In the genomic region with DNA sequence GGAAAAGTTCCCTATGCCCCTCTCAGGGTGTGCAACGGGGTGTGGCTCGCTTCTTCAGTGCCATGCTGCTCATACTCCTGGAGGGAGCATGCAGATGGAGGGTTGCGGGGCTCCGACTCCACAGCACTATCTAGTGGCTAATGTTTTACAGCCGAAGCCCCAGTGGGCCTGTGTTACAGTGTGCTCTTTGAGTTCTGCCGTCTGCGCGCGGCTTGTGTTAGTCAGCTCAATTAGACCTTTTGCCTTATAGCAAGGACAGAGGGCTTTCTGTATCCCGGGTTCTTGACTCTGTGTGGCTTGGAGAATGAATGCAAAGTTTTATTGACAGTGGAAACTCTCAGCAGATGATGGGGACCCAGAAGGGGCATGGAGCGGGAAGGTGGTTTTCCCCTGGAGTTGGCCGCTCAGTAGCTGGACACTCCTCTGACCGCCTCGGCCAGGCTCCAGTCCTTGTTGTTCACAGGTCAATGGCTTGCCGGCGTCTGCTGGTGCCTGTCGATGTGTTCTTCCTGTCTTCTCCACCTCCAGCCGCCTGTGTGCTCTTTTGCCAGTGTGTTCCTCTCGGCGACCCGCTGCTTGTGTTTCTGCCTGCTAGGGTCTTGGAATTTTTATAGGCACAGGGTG, we compare ENCODE assay signal across 9 cellular contexts.
DNase-seq lines count a peak whose midpoint lies in the region; ATAC-seq, FAIRE-seq and TF ChIP-seq lines count a peak whose summit lies in the region.
"Had no signal": no experiment of that assay in that cellular context is flagged by ENCODE, and none has a peak within 500 bp of the region (broad histone marks: within the 10 kb centered on the region; RNA-seq: fewer than 3 reads in every experiment).

No MANE protein-coding gene starts in this region.

- 60% methylated on average over 21 of the region's 21 CpGs for WGBS in HUES64
- 17% methylated on average over 3 of the region's 21 CpGs for WGBS in HepG2 (ENCODE audit: low lambda C conversion rate)

- CTCF ChIA-PET in HepG2 (lab: Yijun Ruan, JAX; ENCODE audit: low intra/inter-chr PET ratio, low total read pairs), result interaction anchor here (0.8 kb wide), 1 partner anchor 149 kb away, joined by 4 read pairs; no protein-coding TSS in a partner anchor

- H3K36me3 ChIP-seq in HUES64 (ENCODE audit: insufficient read depth, low read length), result no peaks in the 10 kb centered on the region
- H3K36me3 ChIP-seq in brain microvascular endothelial cell (replicated peaks), result no peaks in the 10 kb centered on the region
- no peaks in the 10 kb centered on the region for H3K36me3 ChIP-seq in HepG2 (replicated peaks in 1 of 2; ENCODE audit: control insufficient read depth in 1 of 2, insufficient read depth in 2 of 2, low read length in 2 of 2)

- no peak overlapping the region for H2AFZ ChIP-seq in HepG2 (ENCODE audit: low read length)

- POLR2A ChIA-PET in HepG2 (lab: Yijun Ruan, JAX), result no interaction called here

- H3K9ac ChIP-seq in HUES64 (ENCODE audit: low read depth, low read length) (peak overlapping the region; percentile 49; the same call in 1 of the 2 replicates), HepG2 (ENCODE audit: insufficient read depth, low read depth, low read length) (no peak overlapping the region)

- TF ChIP-seq EP300 in HepG2 (IDR thresholded peaks at IDR 0.05; ENCODE audit: low read depth in 2 of 2, low read length in 2 of 2) (no peak), HepG2 (CRISPR knock-in tag; IDR thresholded peaks at IDR 0.05; ENCODE audit: borderline replicate concordance) (no peak)

- no peaks in the 10 kb centered on the region for H3K79me2 ChIP-seq in HepG2 (ENCODE audit: insufficient read depth, low read length)

- intact Hi-C loops in HepG2 (cut with micrococcal nuclease; ENCODE audit: unreplicated experiment), result loop anchor here (2.0 kb wide), 3 partner anchors 143 to 453 kb away; no protein-coding TSS in a partner anchor

- H3K4me2 ChIP-seq in HepG2 (ENCODE audit: low read depth, low read length), result peak overlapping the region; percentile 69

- H3K27me3 ChIP-seq in HUES64 (ENCODE audit: insufficient read depth, low read length) (no peaks in the 10 kb centered on the region), brain microvascular endothelial cell (replicated peaks) (no peaks in the 10 kb centered on the region), HepG2 (ENCODE audit: control insufficient read depth in 1 of 2, insufficient read depth in 2 of 2, low read length in 2 of 2) (no peaks in the 10 kb centered on the region; a peak in 1 of 5 replicates)

- ATAC-seq in HepG2, result peak; percentile 99
- ATAC-seq in GM21528 (IDR thresholded peaks at IDR 0.05; ENCODE audit: low FRiP score, unreplicated experiment), result no peak

- TF ChIP-seq CTCF in brain microvascular endothelial cell (IDR thresholded peaks at IDR 0.05; ENCODE audit: low read depth, low read length, missing control alignments) (peak; percentile 82), HepG2 (CRISPR knock-in tag; IDR thresholded peaks at IDR 0.05) (peak; percentile 87)

- peak; percentile 4 for DNase-seq in Daoy (ENCODE audit: low read depth)
- no peak for DNase-seq in brain microvascular endothelial cell
- DNase-seq in HepG2 (ENCODE audit: low spot score), result peak; percentile 63
- no peak for DNase-seq in HPDE6-E6E7 (ENCODE audit: extremely low spot score)
- DNase-seq in NCI-H187 (lab: John Stamatoyannopoulos, UW), result no peak
- no peak for DNase-seq in activated CD4-positive, CD25-positive, alpha-beta regulatory T cell treated with anti-CD3 and anti-CD28 coated beads, Interleukin-2, amount 50 U/mL, for 72 hours

- in situ Hi-C loops in brain microvascular endothelial cell (cut with HindIII; ENCODE audit: low pct_ligation_motif_present, low sequenced_read_pairs) (no loop called here), HepG2 (cut with HindIII; ENCODE audit: extremely low pct_ligation_motif_present, low pct_unique_long_range_greater_than_20kb) (loop anchor here (5.0 to 25.0 kb wide), 2 partner anchors 142 to 357 kb away; no protein-coding TSS in a partner anchor)

- H3K4me1 ChIP-seq in HUES64 (ENCODE audit: insufficient read depth, low read length), result 0 out of 2 replicates have a peak, but pooled peaks cover 2% of the 10 kb centered on the region
- H3K4me1 ChIP-seq in HepG2 (ENCODE audit: insufficient read depth, low read length), result 0 out of 2 replicates have a peak, but pooled peaks cover 6% of the 10 kb centered on the region

- FAIRE-seq in HepG2 (lab: Jason Lieb, UNC), result peak; percentile 63
- FAIRE-seq: colon had no signal

- H3K4me3 ChIP-seq in HUES64 (ENCODE audit: low read length), result peak overlapping the region; percentile 36
- H3K4me3 ChIP-seq in brain microvascular endothelial cell (ENCODE audit: low read depth, low read length), result peak overlapping the region; percentile 21
- peak overlapping the region in 2 of 3 experiments; percentile 14 to 48; a peak in 2 of 6 replicates for H3K4me3 ChIP-seq in HepG2 (replicated peaks in 1 of 3; ENCODE audit: insufficient read depth in 1 of 3, low read depth in 2 of 3, low read length in 3 of 3)

- H4K20me1 ChIP-seq in HepG2 (ENCODE audit: insufficient read depth, low read length), result no peaks in the 10 kb centered on the region

- no peak for TF ChIP-seq POLR2A in HepG2 (IDR thresholded peaks at IDR 0.05; ENCODE audit: insufficient read depth in 1 of 2, low read depth in 2 of 2, low read length in 2 of 2)

- no TSS peak for BruUV-seq in HepG2 (replicated peaks; lab: Mats Ljungman, UMichigan)

- TF ChIP-seq RAD21 in HepG2 (CRISPR knock-in tag; IDR thresholded peaks at IDR 0.05), result no peak; the same call in 1 of the 2 replicates

- H3K9me3 ChIP-seq in HUES64 (ENCODE audit: insufficient read depth, low read depth, low read length) (no peaks in the 10 kb centered on the region), HepG2 (ENCODE audit: low read length) (no peaks in the 10 kb centered on the region)

- H3K27ac ChIP-seq in HUES64 (ENCODE audit: low read depth, low read length), result no peak overlapping the region
- H3K27ac ChIP-seq in brain microvascular endothelial cell, result no peak overlapping the region
- H3K27ac ChIP-seq in HepG2 (ENCODE audit: extremely low read length, insufficient read depth, low read length), result no peak overlapping the region

TF ChIP-seq in HepG2, 621 proteins besides CTCF, POLR2A, EP300 and RAD21 (continues in another document):
- TF ChIP-seq FOXA3 (CRISPR knock-in tag; IDR thresholded peaks at IDR 0.05) (peak; percentile 9; the same call in 1 of the 2 replicates), ZNF644 (CRISPR knock-in tag; IDR thresholded peaks at IDR 0.05; ENCODE audit: low read depth) (0 out of 2 replicates have a peak, but pooled peaks have one; percentile 8), NCOR1 (IDR thresholded peaks at IDR 0.05; ENCODE audit: borderline replicate concordance, low read length) (no peak), SYNCRIP (IDR thresholded peaks at IDR 0.05; ENCODE audit: insufficient read depth, low read depth, low read length) (no peak), STAG1 (CRISPR knock-in tag; IDR thresholded peaks at IDR 0.05) (peak; percentile 56), MBNL3 (CRISPR knock-in tag; conservative IDR thresholded peaks at IDR 0.05) (no peak), MYC (CRISPR knock-in tag; IDR thresholded peaks at IDR 0.05; ENCODE audit: borderline replicate concordance) (peak; percentile 29; the same call in 1 of the 2 replicates), ZNF777 (CRISPR knock-in tag; IDR thresholded peaks at IDR 0.05) (peak; percentile 49), EEA1 (CRISPR knock-in tag; IDR thresholded peaks at IDR 0.05; ENCODE audit: borderline replicate concordance) (no peak), NR2C2 (CRISPR knock-in tag; IDR thresholded peaks at IDR 0.05; ENCODE audit: borderline replicate concordance) (no peak), KDM2A (CRISPR knock-in tag; IDR thresholded peaks at IDR 0.05; ENCODE audit: borderline replicate concordance, low read depth) (peak; percentile 61; the same call in 1 of the 2 replicates), ZFX (CRISPR knock-in tag; IDR thresholded peaks at IDR 0.05; ENCODE audit: low read depth) (peak; percentile 38; the same call in 1 of the 2 replicates), YY1 (IDR thresholded peaks at IDR 0.05; ENCODE audit: insufficient read depth, insufficient replicate concordance, low read depth, low read length) (peak; percentile 13), ZNF501 (CRISPR knock-in tag; IDR thresholded peaks at IDR 0.05) (peak; percentile 83), SMC3 (IDR thresholded peaks at IDR 0.05; ENCODE audit: low read length) (peak; percentile 63; the same call in 1 of the 2 replicates), ZNF788 (CRISPR knock-in tag; IDR thresholded peaks at IDR 0.05; ENCODE audit: borderline replicate concordance) (no peak), ZNF430 (CRISPR knock-in tag; IDR thresholded peaks at IDR 0.05) (0 out of 2 replicates have a peak, but pooled peaks have one; percentile 27)
- TF ChIP-seq, protein P1, sequence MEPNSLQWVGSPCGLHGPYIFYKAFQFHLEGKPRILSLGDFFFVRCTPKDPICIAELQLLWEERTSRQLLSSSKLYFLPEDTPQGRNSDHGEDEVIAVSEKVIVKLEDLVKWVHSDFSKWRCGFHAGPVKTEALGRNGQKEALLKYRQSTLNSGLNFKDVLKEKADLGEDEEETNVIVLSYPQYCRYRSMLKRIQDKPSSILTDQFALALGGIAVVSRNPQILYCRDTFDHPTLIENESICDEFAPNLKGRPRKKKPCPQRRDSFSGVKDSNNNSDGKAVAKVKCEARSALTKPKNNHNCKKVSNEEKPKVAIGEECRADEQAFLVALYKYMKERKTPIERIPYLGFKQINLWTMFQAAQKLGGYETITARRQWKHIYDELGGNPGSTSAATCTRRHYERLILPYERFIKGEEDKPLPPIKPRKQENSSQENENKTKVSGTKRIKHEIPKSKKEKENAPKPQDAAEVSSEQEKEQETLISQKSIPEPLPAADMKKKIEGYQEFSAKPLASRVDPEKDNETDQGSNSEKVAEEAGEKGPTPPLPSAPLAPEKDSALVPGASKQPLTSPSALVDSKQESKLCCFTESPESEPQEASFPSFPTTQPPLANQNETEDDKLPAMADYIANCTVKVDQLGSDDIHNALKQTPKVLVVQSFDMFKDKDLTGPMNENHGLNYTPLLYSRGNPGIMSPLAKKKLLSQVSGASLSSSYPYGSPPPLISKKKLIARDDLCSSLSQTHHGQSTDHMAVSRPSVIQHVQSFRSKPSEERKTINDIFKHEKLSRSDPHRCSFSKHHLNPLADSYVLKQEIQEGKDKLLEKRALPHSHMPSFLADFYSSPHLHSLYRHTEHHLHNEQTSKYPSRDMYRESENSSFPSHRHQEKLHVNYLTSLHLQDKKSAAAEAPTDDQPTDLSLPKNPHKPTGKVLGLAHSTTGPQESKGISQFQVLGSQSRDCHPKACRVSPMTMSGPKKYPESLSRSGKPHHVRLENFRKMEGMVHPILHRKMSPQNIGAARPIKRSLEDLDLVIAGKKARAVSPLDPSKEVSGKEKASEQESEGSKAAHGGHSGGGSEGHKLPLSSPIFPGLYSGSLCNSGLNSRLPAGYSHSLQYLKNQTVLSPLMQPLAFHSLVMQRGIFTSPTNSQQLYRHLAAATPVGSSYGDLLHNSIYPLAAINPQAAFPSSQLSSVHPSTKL (CRISPR knock-in tag; IDR thresholded peaks at IDR 0.05), result no peak

Comparison
In these comparisons a context has a peak if more than half of its experiments do, and no peak if none do; other contexts are left out.
1. DNase-seq: peak in Daoy (single experiment) and HepG2 (single experiment); none in brain microvascular endothelial cell (single experiment), HPDE6-E6E7 (single experiment), NCI-H187 (0 of 2) and activated CD4-positive, CD25-positive, alpha-beta regulatory T cell treated with anti-CD3 and anti-CD28 coated beads, Interleukin-2, amount 50 U/mL, for 72 hours (single experiment).
2. Peak in every context shown above with its lines, with median percentiles within 50 percentile points of each other: H3K4me3 ChIP-seq.